In genomic region chrX:112839856-112840255, GRCh38 we compare ENCODE assay signal across 1 cellular context.
TF ChIP-seq lines count a peak whose summit lies in the region.

No MANE protein-coding gene starts in this region.

TF ChIP-seq in GM12878, 131 proteins besides CTCF, POLR2A, EP300 and RAD21 (continued from another document):
- TF ChIP-seq PBX3 (IDR thresholded peaks at IDR 0.05; ENCODE audit: insufficient replicate concordance, low read depth, low read length) (no peak), CBX3 (IDR thresholded peaks at IDR 0.05; ENCODE audit: borderline replicate concordance, low read depth) (no peak), SP1 (IDR thresholded peaks at IDR 0.05; ENCODE audit: low read depth, low read length) (no peak), ATF2 (IDR thresholded peaks at IDR 0.05; ENCODE audit: low read length) (no peak), ZNF24 (IDR thresholded peaks at IDR 0.05) (no peak), CEBPZ (IDR thresholded peaks at IDR 0.05; ENCODE audit: low read depth, low read length) (no peak), NRF1 (conservative IDR thresholded peaks at IDR 0.05; ENCODE audit: low read depth, low read length) (no peak), MEF2B (IDR thresholded peaks at IDR 0.05; ENCODE audit: partially characterized antibody, poor library complexity, severe bottlenecking) (no peak), NFIC (IDR thresholded peaks at IDR 0.05; ENCODE audit: low read depth, low read length) (no peak), MTA2 (IDR thresholded peaks at IDR 0.05; ENCODE audit: low read depth) (no peak), HCFC1 (IDR thresholded peaks at IDR 0.05; ENCODE audit: low read length) (no peak)
TF ChIP-seq in GM12878: peak in this region for 0.
